ENCODE assay signal across 11 cellular contexts in genomic region chr22:42716649-42717127, GRCh38. TPM values are rescaled to one million over a fixed set of nuclear protein-coding genes. Genes with fewer than 3 reads are reported as not detected.
DNase-seq lines count a peak whose midpoint lies in the region; ATAC-seq lines count a peak whose summit lies in the region.
"Had no signal": no experiment of that assay in that cellular context is flagged by ENCODE, and none has a peak within 500 bp of the region (broad histone marks: within the 10 kb centered on the region; RNA-seq: fewer than 3 reads in every experiment).

No MANE protein-coding gene starts in this region.

- H2BK120ac ChIP-seq in trophoblast cell (ENCODE audit: insufficient read depth, low read length, poor library complexity) = no peak overlapping the region

- H4K12ac ChIP-seq in trophoblast cell (ENCODE audit: low read depth, low read length) = no peak overlapping the region

- peaks cover 17% of the 10 kb centered on the region for H3K4me1 Mint-ChIP-seq in activated T-cell treated with anti-CD3 and anti-CD28 coated beads, Interleukin-2, amount 50 U/mL, for 24 hours (ENCODE audit: low read depth)

- no peak overlapping the region for H2AFZ ChIP-seq in trophoblast cell (ENCODE audit: insufficient read depth, low read length, poor library complexity)

- peak; percentile 41 for DNase-seq in NCI-H69 (lab: John Stamatoyannopoulos, UW)
- peak; percentile 7 to 16 for DNase-seq in trophoblast cell
- DNase-seq in NCI-H1930 (lab: John Stamatoyannopoulos, UW) = no peak
- no peak for DNase-seq in cortex of kidney (lab: John Stamatoyannopoulos, UW)
- no peak for DNase-seq in NCI-H748 treated with DMSO at 0.1 percent for 48 hours (lab: John Stamatoyannopoulos, UW)
- no peak for DNase-seq in activated T-cell treated with anti-CD3 and anti-CD28 coated beads, Interleukin-2, amount 50 U/mL, for 24 hours
- DNase-seq: KBM-7 had no signal

- ATAC-seq in GM18517 (IDR thresholded peaks at IDR 0.05; ENCODE audit: unreplicated experiment) = peak; percentile 44
- ATAC-seq in GM21825 (IDR thresholded peaks at IDR 0.05; ENCODE audit: unreplicated experiment) = peak; percentile 42
- ATAC-seq: T-cell had no signal

- H3K27ac ChIP-seq in trophoblast cell (ENCODE audit: low read depth, low read length) = no peak overlapping the region

- H3K4me1 ChIP-seq in trophoblast cell (ENCODE audit: control insufficient read depth in 1 of 2, insufficient read depth in 2 of 2, low read length in 2 of 2) = peaks cover 6 to 16% of the 10 kb centered on the region in 2 experiments

- no peak overlapping the region for H3K4me2 ChIP-seq in trophoblast cell (ENCODE audit: low read length)

- no peaks in the 10 kb centered on the region for H3K36me3 ChIP-seq in trophoblast cell (ENCODE audit: control insufficient read depth in 1 of 2, insufficient read depth in 2 of 2, low read length in 2 of 2)

- no peaks in the 10 kb centered on the region for H3K36me3 Mint-ChIP-seq in activated T-cell treated with anti-CD3 and anti-CD28 coated beads, Interleukin-2, amount 50 U/mL, for 24 hours (ENCODE audit: low read depth)
- H3K36me3 Mint-ChIP-seq: activated naive CD8-positive, alpha-beta T cell; T-cell had no signal

- no peak overlapping the region for H3K4me3 Mint-ChIP-seq in activated T-cell treated with anti-CD3 and anti-CD28 coated beads, Interleukin-2, amount 50 U/mL, for 24 hours
- H3K4me3 Mint-ChIP-seq: activated naive CD8-positive, alpha-beta T cell; T-cell had no signal

- H3K4ac ChIP-seq in trophoblast cell (ENCODE audit: low read depth, low read length) = no peak overlapping the region

- H3K4me3 ChIP-seq in trophoblast cell (ENCODE audit: low read depth, low read length) = no peak overlapping the region

- WGBS in trophoblast cell (ENCODE audit: extremely low coverage, insufficient coverage, insufficient read length) = no CpG with 5 or more reads among the region's 5 CpGs

- no peaks in the 10 kb centered on the region for H3K79me1 ChIP-seq in trophoblast cell (ENCODE audit: low read length)

- H3K18ac ChIP-seq in trophoblast cell (ENCODE audit: low read length) = peak overlapping the region; percentile 19

- H3K9me3 ChIP-seq in trophoblast cell (ENCODE audit: insufficient read depth, low read depth, low read length) = peaks cover 2% of the 10 kb centered on the region

- no peaks in the 10 kb centered on the region for H3K79me2 ChIP-seq in trophoblast cell (ENCODE audit: control insufficient read depth, insufficient read depth, low read length, poor library complexity)

- H4K91ac ChIP-seq in trophoblast cell (ENCODE audit: low read depth, low read length) = no peak overlapping the region

- H2BK12ac ChIP-seq in trophoblast cell (ENCODE audit: low read length) = no peak overlapping the region

- H3K14ac ChIP-seq in trophoblast cell (ENCODE audit: low read length) = no peak overlapping the region

- no peaks in the 10 kb centered on the region for H3K9me3 Mint-ChIP-seq in activated T-cell treated with anti-CD3 and anti-CD28 coated beads, Interleukin-2, amount 50 U/mL, for 24 hours
- H3K9me3 Mint-ChIP-seq: T-cell had no signal

- H3K27me3 ChIP-seq in trophoblast cell (ENCODE audit: insufficient read depth, low read length) = peaks cover 24% of the 10 kb centered on the region

- no peak overlapping the region for H3K27ac Mint-ChIP-seq in activated T-cell treated with anti-CD3 and anti-CD28 coated beads, Interleukin-2, amount 50 U/mL, for 24 hours
- H3K27ac Mint-ChIP-seq: activated naive CD8-positive, alpha-beta T cell; T-cell had no signal

- H3K9ac ChIP-seq in trophoblast cell (ENCODE audit: low read length) = no peak overlapping the region

- peak overlapping the region; percentile 25 for H2AK5ac ChIP-seq in trophoblast cell (ENCODE audit: low read length)

- H3K23ac ChIP-seq in trophoblast cell (ENCODE audit: low read length) = no peak overlapping the region

- no peak overlapping the region for H2BK5ac ChIP-seq in trophoblast cell (ENCODE audit: low read depth, low read length, poor library complexity)

- H3K27me3 Mint-ChIP-seq in activated T-cell treated with anti-CD3 and anti-CD28 coated beads, Interleukin-2, amount 50 U/mL, for 24 hours = peaks cover 74% of the 10 kb centered on the region

- no peak overlapping the region for H4K8ac ChIP-seq in trophoblast cell (ENCODE audit: low read depth, low read length)

RNA-seq across cellular contexts. Expression of gene A4GALT, which starts 4.0 kb away (rescaled TPM):
- 7.6 and 8.4 TPM in 2 replicates for polyA plus RNA-seq in trophoblast cell (2013)

Comparison
In these comparisons a context has a peak if more than half of its experiments do, and no peak if none do; other contexts are left out.
1. DNase-seq: peak in NCI-H69 (single experiment) and trophoblast cell (2 of 2); none in NCI-H1930 (0 of 2), cortex of kidney (single experiment), NCI-H748 treated with DMSO at 0.1 percent for 48 hours (single experiment) and activated T-cell treated with anti-CD3 and anti-CD28 coated beads, Interleukin-2, amount 50 U/mL, for 24 hours (single experiment).